Comparison of ENCODE assay signal across 14 cellular contexts in the genomic region with DNA sequence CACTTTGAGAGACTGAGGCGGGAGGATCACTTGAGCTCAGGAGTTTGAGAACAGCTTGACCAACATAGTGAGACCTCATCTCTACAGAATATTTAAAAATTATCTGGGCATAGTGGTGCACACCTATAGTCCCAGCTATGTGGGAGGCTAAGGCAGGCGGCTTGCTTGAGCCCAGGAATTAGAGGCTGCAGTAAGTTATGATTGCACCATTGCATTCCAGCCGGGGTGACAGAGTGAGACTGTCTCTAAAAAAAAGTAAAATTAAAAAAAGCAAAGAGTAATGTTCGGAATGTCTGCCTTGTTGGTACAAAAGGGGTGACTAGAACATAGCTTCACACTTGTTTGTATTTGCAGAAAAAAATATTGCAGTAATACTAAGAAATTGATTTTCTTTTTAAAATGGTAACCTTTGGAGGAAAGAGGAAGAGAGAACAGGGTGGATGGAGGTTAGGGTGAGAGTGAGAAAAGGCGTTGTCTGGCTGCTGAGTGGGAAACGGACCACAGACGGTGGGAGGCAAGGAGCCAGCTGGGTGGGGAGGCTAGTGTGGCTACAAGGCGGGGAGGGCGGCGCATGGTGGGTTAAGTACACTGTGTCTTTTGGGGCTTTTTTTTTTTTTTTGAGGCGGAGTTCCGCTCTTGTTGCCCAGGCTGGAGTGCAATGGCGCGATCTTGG. TPM values are rescaled to one million over a fixed set of nuclear protein-coding genes. Genes with fewer than 3 reads are reported as not detected.
A peak's percentile ranks its signal among the peaks of the same experiment; 100 is the strongest.
DNase-seq lines count a peak whose midpoint lies in the region; ATAC-seq and TF ChIP-seq lines count a peak whose summit lies in the region.
"Had no signal": no experiment of that assay in that cellular context is flagged by ENCODE, and none has a peak within 500 bp of the region (broad histone marks: within the 10 kb centered on the region; RNA-seq: fewer than 3 reads in every experiment).

No MANE protein-coding gene starts in this region.

- ATAC-seq in sciatic nerve (peak; percentile 25), natural killer cell (no peak)

- in situ Hi-C loops in ACHN (cut with HindIII; ENCODE audit: low pct_ligation_motif_present, low pct_unique_long_range_greater_than_20kb, low sequenced_read_pairs): no loop called here

- H3K27me3 Mint-ChIP-seq in natural killer cell (ENCODE audit: low read depth in 2 of 2): peaks cover 6 to 13% of the 10 kb centered on the region in 2 donors
- peaks cover 3% of the 10 kb centered on the region for H3K27me3 Mint-ChIP-seq in activated naive CD8-positive, alpha-beta T cell treated with anti-CD3 and anti-CD28 coated beads for 36 hours

- peak; percentile 28 for DNase-seq in EL
- DNase-seq in NOMO-1 treated with dmso at 0.1 percent for 144 hours (lab: John Stamatoyannopoulos, UW; ENCODE audit: unreplicated experiment): peak; percentile 11
- DNase-seq in coronary artery (ENCODE audit: low spot score): no peak
- DNase-seq in sciatic nerve (ENCODE audit: low spot score): no peak
- DNase-seq in natural killer cell: no peak
- DNase-seq in activated naive CD8-positive, alpha-beta T cell treated with anti-CD3 and anti-CD28 coated beads for 36 hours: no peak
- no peak for DNase-seq in kidney tubule cell (ENCODE audit: low spot score)
- DNase-seq in ACHN: no peak
- DNase-seq: activated CD4-positive, alpha-beta T cell treated with anti-CD3 and anti-CD28 coated beads, Interleukin-2, amount 50 U/mL, for 4 hours; DND-41; Kasumi-1; SW 1271 had no signal

- H3K9me3 Mint-ChIP-seq in natural killer cell: no peaks in the 10 kb centered on the region
- no peaks in the 10 kb centered on the region for H3K9me3 Mint-ChIP-seq in activated naive CD8-positive, alpha-beta T cell treated with anti-CD3 and anti-CD28 coated beads for 36 hours
- H3K9me3 Mint-ChIP-seq: central memory CD8-positive, alpha-beta T cell; mesothelial cell of epicardium had no signal

- no peak overlapping the region for H3K27ac Mint-ChIP-seq in natural killer cell
- no peak overlapping the region for H3K27ac Mint-ChIP-seq in activated naive CD8-positive, alpha-beta T cell treated with anti-CD3 and anti-CD28 coated beads for 36 hours
- H3K27ac Mint-ChIP-seq: mesothelial cell of epicardium had no signal

- H3K4me3 Mint-ChIP-seq in natural killer cell: no peak overlapping the region
- H3K4me3 Mint-ChIP-seq in activated naive CD8-positive, alpha-beta T cell treated with anti-CD3 and anti-CD28 coated beads for 36 hours: no peak overlapping the region
- H3K4me3 Mint-ChIP-seq: central memory CD8-positive, alpha-beta T cell; mesothelial cell of epicardium had no signal

- intact Hi-C loops in sciatic nerve (cut with DNase I): loop anchor here (2.0 kb wide), 1 partner anchor 89 kb away; a partner anchor contains a TSS
- intact Hi-C loops in natural killer cell (cut with micrococcal nuclease): no loop called here

- H3K4me3 ChIP-seq in coronary artery: peak overlapping the region; percentile 44

- H3K27ac ChIP-seq in coronary artery: peak overlapping the region; percentile 84 to 93

- H3K4me1 Mint-ChIP-seq in natural killer cell: peaks cover 5 to 7% of the 10 kb centered on the region in 2 donors
- H3K4me1 Mint-ChIP-seq in activated naive CD8-positive, alpha-beta T cell treated with anti-CD3 and anti-CD28 coated beads for 36 hours: peaks cover 2% of the 10 kb centered on the region

- no peaks in the 10 kb centered on the region for H3K36me3 Mint-ChIP-seq in natural killer cell
- no peaks in the 10 kb centered on the region for H3K36me3 Mint-ChIP-seq in activated naive CD8-positive, alpha-beta T cell treated with anti-CD3 and anti-CD28 coated beads for 36 hours
- H3K36me3 Mint-ChIP-seq: mesothelial cell of epicardium had no signal

- no peak for TF ChIP-seq CTCF in coronary artery (IDR thresholded peaks at IDR 0.05)
- no peak for TF ChIP-seq CTCF in natural killer cell (IDR thresholded peaks at IDR 0.05)

RNA-seq across cellular contexts. Expression of a gene that starts 10.2 kb away (rescaled TPM):
- total RNA-seq in sciatic nerve (27.5 TPM), natural killer cell (1 to 10 TPM in 2 of 3 donors, not detected in 1; 1.1 to 1.6 TPM)
- not detected for total RNA-seq in activated naive CD8-positive, alpha-beta T cell treated with anti-CD3 and anti-CD28 coated beads for 36 hours

RNA-seq across cellular contexts. Expression of a gene that starts 18.4 kb away (rescaled TPM):
- total RNA-seq in sciatic nerve (27.7 TPM), natural killer cell (10 to 100 TPM in 1 of 3 donors, 1 to 10 TPM in 2; 2.7 to 13.7 (median 6.9) TPM)
- 10 to 100 TPM; 28.2 to 31.7 TPM for total RNA-seq in activated naive CD8-positive, alpha-beta T cell treated with anti-CD3 and anti-CD28 coated beads for 36 hours

RNA-seq across cellular contexts. Expression of a gene that starts 21.9 kb away (rescaled TPM):
- total RNA-seq in sciatic nerve (not detected), natural killer cell (not detected)
- total RNA-seq in activated naive CD8-positive, alpha-beta T cell treated with anti-CD3 and anti-CD28 coated beads for 36 hours: under 1 TPM; 0.41 to 0.50 TPM

RNA-seq across cellular contexts. Expression of a gene that starts 58.1 kb away (rescaled TPM):
- 25.8 TPM for total RNA-seq in sciatic nerve
- 1 to 10 TPM in 2 of 3 donors, not detected in 1; 1.5 to 4.0 TPM for total RNA-seq in natural killer cell
- not detected for total RNA-seq in activated naive CD8-positive, alpha-beta T cell treated with anti-CD3 and anti-CD28 coated beads for 36 hours

Comparison
In these comparisons a context has a peak if more than half of its experiments do, and no peak if none do; other contexts are left out.
1. DNase-seq: peak in EL (single experiment) and NOMO-1 treated with dmso at 0.1 percent for 144 hours (single experiment); none in coronary artery (single experiment), sciatic nerve (single experiment), natural killer cell (single experiment), activated naive CD8-positive, alpha-beta T cell treated with anti-CD3 and anti-CD28 coated beads for 36 hours (single experiment), kidney tubule cell (single experiment) and ACHN (single experiment).
2. RNA of a gene that starts 10.2 kb away (total RNA-seq): 27.5 TPM in sciatic nerve (single experiment); 1.1 to 1.6 TPM in natural killer cell and not detected in activated naive CD8-positive, alpha-beta T cell treated with anti-CD3 and anti-CD28 coated beads for 36 hours; every median in the first group is over 10 times any median in the second.